23 cellular contexts compared by ENCODE assay signal in genomic region chr7:85090919-85091567, GRCh38.
"Had no signal": no experiment of that assay in that cellular context is flagged by ENCODE, and none has a peak within 500 bp of the region (broad histone marks: within the 10 kb centered on the region; RNA-seq: fewer than 3 reads in every experiment).

No MANE protein-coding gene starts in this region.

- FAIRE-seq: endometrium, islet of Langerhans, keratinocyte had no signal

- DNase-seq: colonic mucosa; cortex of kidney; effector CD8-positive, alpha-beta T cell; effector memory CD8-positive, alpha-beta T cell; endodermal cell; erythroblast; esophagus squamous epithelium; foreskin fibroblast; foreskin melanocyte; gastrocnemius medialis; head of caudate nucleus; hippocampal formation; left lung; lower lobe of right lung; mesenchymal stem cell; midbrain had no signal

- H3K9me3 ChIP-seq: colonic mucosa, esophagus squamous epithelium, gastrocnemius medialis, heart right ventricle, left lung, lower lobe of right lung had no signal

- H3K27ac Mint-ChIP-seq: dendritic cell treated with granulocyte-macrophage colony-stimulating factor and Interleukin-4, amounts not matched to agents 40 ng/mL and 50 ng/mL, for 4 days; effector memory CD8-positive, alpha-beta T cell; endodermal cell had no signal

- H3K4me3 Mint-ChIP-seq: dendritic cell treated with granulocyte-macrophage colony-stimulating factor and Interleukin-4, amounts not matched to agents 40 ng/mL and 50 ng/mL, for 4 days; effector memory CD8-positive, alpha-beta T cell; endodermal cell had no signal

- H3K4me3 ChIP-seq: colonic mucosa, esophagus squamous epithelium, gastrocnemius medialis, heart right ventricle, left lung, lower lobe of right lung had no signal

- H3K27me3 Mint-ChIP-seq: dendritic cell treated with granulocyte-macrophage colony-stimulating factor and Interleukin-4, amounts not matched to agents 40 ng/mL and 50 ng/mL, for 4 days; effector memory CD8-positive, alpha-beta T cell had no signal

- H3K4me1 Mint-ChIP-seq: endodermal cell had no signal

- H3K27me3 ChIP-seq: colonic mucosa, esophagus squamous epithelium, gastrocnemius medialis, heart right ventricle, left lung had no signal

- ATAC-seq: effector memory CD8-positive, alpha-beta T cell; esophagus mucosa; gastrocnemius medialis; left lung; lower lobe of right lung had no signal

- H3K9me3 Mint-ChIP-seq: dendritic cell treated with granulocyte-macrophage colony-stimulating factor and Interleukin-4, amounts not matched to agents 40 ng/mL and 50 ng/mL, for 4 days; endodermal cell had no signal

- H3K4me1 ChIP-seq: colonic mucosa, gastrocnemius medialis, left lung, lower lobe of right lung had no signal

- H3K36me3 ChIP-seq: colonic mucosa, esophagus squamous epithelium, gastrocnemius medialis, heart right ventricle, left lung, lower lobe of right lung had no signal

- H3K27ac ChIP-seq: colonic mucosa, epithelial cell of prostate, esophagus squamous epithelium, gastrocnemius medialis, heart right ventricle, left lung, lower lobe of right lung had no signal
